In the genomic region with DNA sequence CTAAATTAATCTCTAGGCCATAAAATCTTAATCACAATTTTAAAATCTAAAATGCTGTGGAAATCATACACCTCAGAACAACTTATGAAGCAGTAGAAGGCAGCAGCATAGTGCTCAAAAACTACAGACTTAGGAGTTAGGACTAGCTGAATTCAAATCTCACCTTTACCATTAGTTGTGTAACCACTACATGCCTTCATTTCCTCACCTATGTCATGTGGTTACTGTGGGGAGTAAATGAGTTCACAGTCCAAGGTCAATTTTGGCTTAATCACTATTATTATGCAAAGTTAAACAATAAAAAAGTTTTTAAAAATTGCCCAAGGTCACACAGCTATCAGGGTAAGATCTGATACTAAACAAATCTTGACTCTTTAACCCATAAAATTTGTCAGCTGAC, we compare ENCODE assay signal across 14 cellular contexts.
"Had no signal": no experiment of that assay in that cellular context is flagged by ENCODE, and none has a peak within 500 bp of the region (broad histone marks: within the 10 kb centered on the region; RNA-seq: fewer than 3 reads in every experiment).

No MANE protein-coding gene starts in this region.

- ATAC-seq: activated naive CD4-positive, alpha-beta T cell treated with anti-CD3 and anti-CD28 coated beads, Interleukin-2, amount 50 U/mL, for 72 hours; foreskin keratinocyte; heart right ventricle; right cardiac atrium; T-helper 17 cell had no signal

- H3K4me3 Mint-ChIP-seq: activated CD4-positive, alpha-beta T cell treated with anti-CD3 and anti-CD28 coated beads, Interleukin-2, amount 10 ng/mL, durations not matched to agents 7 days and 5 days; activated T-cell treated with anti-CD3 and anti-CD28 coated beads, Interleukin-2, amount 50 U/mL, for 24 hours; T-helper 17 cell had no signal

- DNase-seq: activated CD4-positive, alpha-beta T cell treated with anti-CD3 and anti-CD28 coated beads, Interleukin-2, amount 10 ng/mL, durations not matched to agents 7 days and 5 days; activated effector memory CD4-positive, alpha-beta T cell treated with anti-CD3 and anti-CD28 coated beads, Interleukin-2, amount 50 U/mL, for 16 hours; activated T-cell treated with anti-CD3 and anti-CD28 coated beads, Interleukin-2, amount 50 U/mL, for 24 hours; aorta; foreskin keratinocyte; heart right ventricle; kidney; right cardiac atrium; spleen; stimulated activated CD4-positive, alpha-beta T cell treated with anti-CD3 and anti-CD28 coated beads, Interleukin-1b, Interleukin-23, amount 100 ng/mL, for 48 hours; stimulated activated naive CD4-positive, alpha-beta T cell; T-helper 17 cell had no signal

- H3K9me3 Mint-ChIP-seq: activated CD4-positive, alpha-beta T cell treated with anti-CD3 and anti-CD28 coated beads, Interleukin-2, amount 10 ng/mL, durations not matched to agents 7 days and 5 days; activated naive CD4-positive, alpha-beta T cell treated with anti-CD3 and anti-CD28 coated beads, Interleukin-2, amount 50 U/mL, for 72 hours; activated T-cell treated with anti-CD3 and anti-CD28 coated beads, Interleukin-2, amount 50 U/mL, for 24 hours; WTC11 had no signal

- H3K27ac Mint-ChIP-seq: activated CD4-positive, alpha-beta T cell treated with anti-CD3 and anti-CD28 coated beads, Interleukin-2, amount 10 ng/mL, durations not matched to agents 7 days and 5 days; activated naive CD4-positive, alpha-beta T cell treated with anti-CD3 and anti-CD28 coated beads, Interleukin-2, amount 50 U/mL, for 72 hours; activated T-cell treated with anti-CD3 and anti-CD28 coated beads, Interleukin-2, amount 50 U/mL, for 24 hours; T-helper 17 cell; WTC11 had no signal

- H3K36me3 Mint-ChIP-seq: WTC11 had no signal

- H3K27me3 Mint-ChIP-seq: activated CD4-positive, alpha-beta T cell treated with anti-CD3 and anti-CD28 coated beads, Interleukin-2, amount 10 ng/mL, durations not matched to agents 7 days and 5 days; activated T-cell treated with anti-CD3 and anti-CD28 coated beads, Interleukin-2, amount 50 U/mL, for 24 hours; T-helper 17 cell had no signal
